Comparison of ENCODE assay signal across 12 cellular contexts in genomic region chr4:40462326-40462725, GRCh38.
DNase-seq lines count a peak whose midpoint lies in the region; ATAC-seq and TF ChIP-seq lines count a peak whose summit lies in the region.
"Had no signal": no experiment of that assay in that cellular context is flagged by ENCODE, and none has a peak within 500 bp of the region (broad histone marks: within the 10 kb centered on the region; RNA-seq: fewer than 3 reads in every experiment).

No MANE protein-coding gene starts in this region.

- no peak overlapping the region for H3K4me3 ChIP-seq in lung
- H3K4me3 ChIP-seq in esophagus squamous epithelium = no peak overlapping the region
- H3K4me3 ChIP-seq: tibial artery had no signal

- no peak for TF ChIP-seq CTCF in lung (IDR thresholded peaks at IDR 0.05; ENCODE audit: control extremely low read depth, extremely low read depth)
- no peak for TF ChIP-seq CTCF in esophagus squamous epithelium (IDR thresholded peaks at IDR 0.05)

- no peaks in the 10 kb centered on the region for H3K4me1 ChIP-seq in lung (ENCODE audit: control insufficient read depth in 2 of 2, insufficient read depth in 2 of 2, low read length in 2 of 2)
- peaks cover 0 to 36% (median 0%) of the 10 kb centered on the region in 3 donors for H3K4me1 ChIP-seq in esophagus squamous epithelium
- H3K4me1 ChIP-seq: tibial artery had no signal

- TF ChIP-seq POLR2A in esophagus squamous epithelium (IDR thresholded peaks at IDR 0.05) = no peak

- H3K27ac ChIP-seq in lung (ENCODE audit: low read depth in 1 of 2, low read length in 1 of 2) (no peak overlapping the region), esophagus squamous epithelium (no peak overlapping the region)
- H3K27ac ChIP-seq: tibial artery had no signal

- DNase-seq in NCI-H2029 (lab: John Stamatoyannopoulos, UW) (peak; percentile 32), NCI-H2029 treated with DMSO at 0.1 percent for 48 hours (lab: John Stamatoyannopoulos, UW) (no peak), lung (ENCODE audit: low spot score) (no peak), esophagus squamous epithelium (lab: John Stamatoyannopoulos, UW) (no peak), DMS 273 treated with DMSO at 0.1 percent for 48 hours (lab: John Stamatoyannopoulos, UW) (no peak)
- DNase-seq: ACHN; activated naive CD4-positive, alpha-beta T cell treated with anti-CD3 and anti-CD28 coated beads, Interleukin-2, amount 10 ng/mL, durations not matched to agents 7 days and 5 days; HCEC 1CT; tibial artery had no signal

- intact Hi-C loops in esophagus squamous epithelium (cut with DNase I) = no loop called here

- H3K36me3 ChIP-seq in lung (ENCODE audit: control insufficient read depth in 2 of 2, insufficient read depth in 2 of 2, low read length in 2 of 2) (no peaks in the 10 kb centered on the region), esophagus squamous epithelium (peaks cover 0 to 19% (median 0%) of the 10 kb centered on the region in 3 donors)
- H3K36me3 ChIP-seq: tibial artery had no signal

- ATAC-seq in GM21447 (IDR thresholded peaks at IDR 0.05; ENCODE audit: unreplicated experiment) = peak; percentile 78
- ATAC-seq in HG03442 (IDR thresholded peaks at IDR 0.05; ENCODE audit: unreplicated experiment) = peak; percentile 85
- peak; percentile 60 for ATAC-seq in lung (ENCODE audit: insufficient read depth, low FRiP score)
- no peak for ATAC-seq in HG02840 (IDR thresholded peaks at IDR 0.05; ENCODE audit: low FRiP score, unreplicated experiment)

- H3K27me3 ChIP-seq in lung (ENCODE audit: control insufficient read depth, insufficient read depth) (no peaks in the 10 kb centered on the region), esophagus squamous epithelium (no peaks in the 10 kb centered on the region)
- H3K27me3 ChIP-seq: tibial artery had no signal

- H3K9me3 ChIP-seq in lung (ENCODE audit: control insufficient read depth in 2 of 2, insufficient read depth in 1 of 2, low read length in 1 of 2) (no peaks in the 10 kb centered on the region), esophagus squamous epithelium (no peaks in the 10 kb centered on the region)
- H3K9me3 ChIP-seq: tibial artery had no signal

- 30 to 40% methylated on average over 5 of the region's 5 CpGs for WGBS in lung, 2 donors
- 19 to 26% methylated on average over 5 of the region's 5 CpGs for WGBS in esophagus squamous epithelium, 2 donors
